8 cellular contexts compared by ENCODE assay signal in genomic region chr12:51351913-51352532, GRCh38. TPM values are rescaled to one million over a fixed set of nuclear protein-coding genes. Genes with fewer than 3 reads are reported as not detected.
DNase-seq lines count a peak whose midpoint lies in the region; ATAC-seq and TF ChIP-seq lines count a peak whose summit lies in the region.

No MANE protein-coding gene starts in this region.

- peaks cover 16% of the 10 kb centered on the region for H3K36me3 Mint-ChIP-seq in activated CD8-positive, alpha-beta T cell treated with anti-CD3 and anti-CD28 coated beads, Interleukin-2, amount 10 ng/mL, durations not matched to agents 7 days and 5 days (ENCODE audit: low read depth)

- H3K27me3 Mint-ChIP-seq in activated CD8-positive, alpha-beta T cell treated with anti-CD3 and anti-CD28 coated beads, Interleukin-2, amount 10 ng/mL, durations not matched to agents 7 days and 5 days (ENCODE audit: low read depth): no peaks in the 10 kb centered on the region

- no peak overlapping the region for H3K27ac Mint-ChIP-seq in activated CD8-positive, alpha-beta T cell treated with anti-CD3 and anti-CD28 coated beads, Interleukin-2, amount 10 ng/mL, durations not matched to agents 7 days and 5 days

- no peaks in the 10 kb centered on the region for H3K9me3 Mint-ChIP-seq in activated CD8-positive, alpha-beta T cell treated with anti-CD3 and anti-CD28 coated beads, Interleukin-2, amount 10 ng/mL, durations not matched to agents 7 days and 5 days (ENCODE audit: insufficient read depth)

- H3K27me3 ChIP-seq in GM06990 (replicated peaks; ENCODE audit: control insufficient read depth, insufficient read depth, low read length): no peaks in the 10 kb centered on the region

- DNase-seq in AG04449 (ENCODE audit: low read depth, low spot score): no peak
- no peak for DNase-seq in GM06990 (ENCODE audit: extremely low read depth, insufficient read length)
- DNase-seq in NCI-H2171 treated with DMSO at 0.1 percent for 48 hours (lab: John Stamatoyannopoulos, UW): peak; percentile 19
- peak; percentile 51 for DNase-seq in activated CD8-positive, alpha-beta T cell treated with anti-CD3 and anti-CD28 coated beads, Interleukin-2, amount 10 ng/mL, durations not matched to agents 7 days and 5 days
- DNase-seq in fibroblast of mammary gland (ENCODE audit: low read depth): peak; percentile 69
- DNase-seq in occipital lobe (lab: John Stamatoyannopoulos, UW): peak; percentile 26
- no peak for DNase-seq in SW480 (ENCODE audit: low spot score)

- H3K4me3 ChIP-seq in AG04449 (ENCODE audit: low read depth, low read length) (no peak overlapping the region), GM06990 (replicated peaks; ENCODE audit: low read depth, low read length) (no peak overlapping the region), fibroblast of mammary gland (ENCODE audit: control insufficient read depth, low read depth, low read length) (no peak overlapping the region)

- no peak overlapping the region for H3K4me3 Mint-ChIP-seq in activated CD8-positive, alpha-beta T cell treated with anti-CD3 and anti-CD28 coated beads, Interleukin-2, amount 10 ng/mL, durations not matched to agents 7 days and 5 days

- no peak for ATAC-seq in activated CD8-positive, alpha-beta T cell treated with anti-CD3 and anti-CD28 coated beads, Interleukin-2, amount 10 ng/mL, durations not matched to agents 7 days and 5 days
- no peak for ATAC-seq in GM19463 (IDR thresholded peaks at IDR 0.05; ENCODE audit: unreplicated experiment)

- POLR2A ChIA-PET in AG04449 (lab: Yijun Ruan, JAX): interaction anchor here (0.8 to 0.9 kb wide), 2 partner anchors 20 to 268 kb away, joined by 3 read pairs; partner anchors contain the start of gene CSRNP2
- POLR2A ChIA-PET in activated CD8-positive, alpha-beta T cell treated with anti-CD3 and anti-CD28 coated beads, Interleukin-2, amount 10 ng/mL, durations not matched to agents 7 days and 5 days (lab: Charles Lee): no interaction called here

- CTCF ChIA-PET in AG04449 (lab: Yijun Ruan, JAX): interaction anchor here (0.6 to 5.1 kb wide), 22 partner anchors 9 to 587 kb away, joined by 3 to 45 read pairs (median 5); partner anchors contain the start of genes POU6F1 and SMAGP
- CTCF ChIA-PET in activated CD8-positive, alpha-beta T cell treated with anti-CD3 and anti-CD28 coated beads, Interleukin-2, amount 10 ng/mL, durations not matched to agents 7 days and 5 days (lab: Charles Lee): interaction anchor here (0.8 to 7.8 kb wide), 8 partner anchors 9 to 587 kb away, joined by 3 to 60 read pairs (median 4); no protein-coding TSS in a partner anchor

- no peaks in the 10 kb centered on the region for H3K4me1 Mint-ChIP-seq in activated CD8-positive, alpha-beta T cell treated with anti-CD3 and anti-CD28 coated beads, Interleukin-2, amount 10 ng/mL, durations not matched to agents 7 days and 5 days (ENCODE audit: low read depth)

- H3K36me3 ChIP-seq in GM06990 (ENCODE audit: control insufficient read depth, insufficient read depth, low read length): peaks cover 4% of the 10 kb centered on the region

- TF ChIP-seq CTCF in AG04449 (IDR thresholded peaks at IDR 0.05; ENCODE audit: insufficient read depth, low read length, missing control alignments) (peak; percentile 76), GM06990 (IDR thresholded peaks at IDR 0.05; ENCODE audit: insufficient read depth, low read length, poor library complexity, severe bottlenecking) (peak; percentile 61), fibroblast of mammary gland (conservative IDR thresholded peaks at IDR 0.05; ENCODE audit: control insufficient read depth, insufficient read depth, low read depth, low read length) (peak; percentile 83)

RNA-seq across cellular contexts. Expression of gene CELA1, which starts 5.5 kb away (rescaled TPM):
- not detected for total RNA-seq in activated CD8-positive, alpha-beta T cell treated with anti-CD3 and anti-CD28 coated beads, Interleukin-2, amount 10 ng/mL, durations not matched to agents 7 days and 5 days
- not detected for total RNA-seq in occipital lobe

RNA-seq across cellular contexts. Expression of gene BIN2, which starts 28.0 kb away (rescaled TPM):
- 100 to 1,000 TPM; 158 to 161 TPM for total RNA-seq in activated CD8-positive, alpha-beta T cell treated with anti-CD3 and anti-CD28 coated beads, Interleukin-2, amount 10 ng/mL, durations not matched to agents 7 days and 5 days
- total RNA-seq in occipital lobe: 2.2 TPM

RNA-seq across cellular contexts. Expression of gene GALNT6, which starts 39.2 kb away (rescaled TPM):
- 10 to 100 TPM; 40.4 to 43.1 TPM for total RNA-seq in activated CD8-positive, alpha-beta T cell treated with anti-CD3 and anti-CD28 coated beads, Interleukin-2, amount 10 ng/mL, durations not matched to agents 7 days and 5 days
- 0.94 TPM for total RNA-seq in occipital lobe

Comparison
In these comparisons a context has a peak if more than half of its experiments do, and no peak if none do; other contexts are left out.
1. DNase-seq: peak in NCI-H2171 treated with DMSO at 0.1 percent for 48 hours (single experiment), activated CD8-positive, alpha-beta T cell treated with anti-CD3 and anti-CD28 coated beads, Interleukin-2, amount 10 ng/mL, durations not matched to agents 7 days and 5 days (single experiment), fibroblast of mammary gland (single experiment) and occipital lobe (single experiment); none in AG04449 (single experiment), GM06990 (single experiment) and SW480 (single experiment).
2. RNA of gene BIN2, which starts 28.0 kb away (total RNA-seq): 158 to 161 TPM in activated CD8-positive, alpha-beta T cell treated with anti-CD3 and anti-CD28 coated beads, Interleukin-2, amount 10 ng/mL, durations not matched to agents 7 days and 5 days; 2.2 TPM in occipital lobe (single experiment); every median in the first group is over 10 times any median in the second.
3. RNA of gene GALNT6, which starts 39.2 kb away (total RNA-seq): 40.4 to 43.1 TPM in activated CD8-positive, alpha-beta T cell treated with anti-CD3 and anti-CD28 coated beads, Interleukin-2, amount 10 ng/mL, durations not matched to agents 7 days and 5 days; 0.94 TPM in occipital lobe (single experiment); every median in the first group is over 10 times any median in the second.
4. Peak in every context shown above with its lines, with median percentiles within 50 percentile points of each other: CTCF ChIP-seq.